ENCODE assay signal across 15 cellular contexts in genomic region chr17:61230972-61231820, GRCh38.
"Had no signal": no experiment of that assay in that cellular context is flagged by ENCODE, and none has a peak within 500 bp of the region (broad histone marks: within the 10 kb centered on the region; RNA-seq: fewer than 3 reads in every experiment).

No MANE protein-coding gene starts in this region.

- H3K4me3 ChIP-seq: body of pancreas, right lobe of liver, stomach, testis, upper lobe of right lung had no signal

- ATAC-seq: activated CD8-positive, alpha-beta T cell treated with anti-CD3 and anti-CD28 coated beads, Interleukin-2, amount 10 ng/mL, durations not matched to agents 7 days and 5 days; body of pancreas; left ventricle myocardium superior; right lobe of liver; stimulated activated effector memory CD8-positive, alpha-beta T cell treated with anti-CD3 and anti-CD28 coated beads, Interleukin-12 subunit alpha, Interleukin-12 subunit beta, amount 100 ng/mL, for 72 hours; upper lobe of right lung had no signal

- H3K27ac ChIP-seq: body of pancreas, right lobe of liver, stomach, testis, upper lobe of right lung had no signal

- DNase-seq: activated CD4-positive, alpha-beta T cell treated with anti-CD3 and anti-CD28 coated beads for 48 hours; activated CD8-positive, alpha-beta T cell treated with anti-CD3 and anti-CD28 coated beads, Interleukin-2, amount 10 ng/mL, durations not matched to agents 7 days and 5 days; activated naive CD4-positive, alpha-beta T cell treated with anti-CD3 and anti-CD28 coated beads for 36 hours; activated T-cell treated with anti-CD3 and anti-CD28 coated beads, Interleukin-2, amount 50 U/mL, for 24 hours; body of pancreas; left ventricle myocardium superior; naive B cell; right lobe of liver; small intestine; stimulated activated CD4-positive, alpha-beta T cell treated with anti-CD3 and anti-CD28 coated beads, Interleukin-15, amount 100 ng/mL, for 24 hours; stimulated activated CD4-positive, alpha-beta T cell treated with anti-CD3 and anti-CD28 coated beads, Interleukin-4, amount 100 ng/mL, for 1 hour; stomach; testis; upper lobe of right lung had no signal
